8 cellular contexts compared by ENCODE assay signal in the genomic region with DNA sequence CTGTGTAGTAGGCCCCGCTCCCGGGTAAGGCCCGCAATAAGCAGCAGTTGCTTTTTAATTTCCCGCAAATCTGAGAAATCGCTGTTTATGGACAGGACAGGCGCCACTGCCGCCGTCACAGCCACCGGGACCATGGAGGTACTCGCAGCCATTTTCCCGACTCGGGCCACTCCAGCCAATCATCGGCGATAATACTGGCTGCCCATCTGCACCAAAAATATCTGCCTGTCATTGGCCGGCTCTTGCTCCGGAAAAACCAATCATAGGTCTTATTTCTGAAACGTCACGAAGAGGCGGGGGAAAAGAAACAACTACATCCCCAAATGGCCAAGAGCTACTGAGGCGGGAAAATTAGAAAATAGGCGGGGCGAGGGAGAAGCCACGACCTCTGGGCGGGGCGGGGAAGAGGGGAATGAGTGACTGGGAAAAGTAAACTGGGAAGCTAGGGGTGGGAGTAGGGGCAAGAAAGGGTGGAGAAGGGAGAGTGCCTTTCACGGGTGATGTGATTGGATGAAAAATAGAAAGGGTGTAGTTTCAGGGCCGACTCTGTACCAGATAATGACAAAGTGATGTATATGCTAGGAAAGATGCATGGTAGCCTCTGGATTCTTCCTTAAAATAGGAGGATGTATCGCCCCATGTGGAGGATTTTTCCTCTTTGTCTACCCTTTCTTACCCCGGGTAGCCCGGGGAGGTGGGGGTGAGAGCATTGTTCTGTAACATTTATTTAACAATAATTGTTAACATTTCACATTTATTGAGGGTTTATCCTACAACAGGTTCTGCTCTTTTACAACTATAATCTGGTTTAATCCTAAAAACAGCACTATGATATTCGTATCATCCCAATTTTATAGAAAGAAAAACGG. TPM values are rescaled to one million over a fixed set of nuclear protein-coding genes. Genes with fewer than 3 reads are reported as not detected.
DNase-seq lines count a peak whose midpoint lies in the region; TF ChIP-seq lines count a peak whose summit lies in the region.

A gene with protein sequence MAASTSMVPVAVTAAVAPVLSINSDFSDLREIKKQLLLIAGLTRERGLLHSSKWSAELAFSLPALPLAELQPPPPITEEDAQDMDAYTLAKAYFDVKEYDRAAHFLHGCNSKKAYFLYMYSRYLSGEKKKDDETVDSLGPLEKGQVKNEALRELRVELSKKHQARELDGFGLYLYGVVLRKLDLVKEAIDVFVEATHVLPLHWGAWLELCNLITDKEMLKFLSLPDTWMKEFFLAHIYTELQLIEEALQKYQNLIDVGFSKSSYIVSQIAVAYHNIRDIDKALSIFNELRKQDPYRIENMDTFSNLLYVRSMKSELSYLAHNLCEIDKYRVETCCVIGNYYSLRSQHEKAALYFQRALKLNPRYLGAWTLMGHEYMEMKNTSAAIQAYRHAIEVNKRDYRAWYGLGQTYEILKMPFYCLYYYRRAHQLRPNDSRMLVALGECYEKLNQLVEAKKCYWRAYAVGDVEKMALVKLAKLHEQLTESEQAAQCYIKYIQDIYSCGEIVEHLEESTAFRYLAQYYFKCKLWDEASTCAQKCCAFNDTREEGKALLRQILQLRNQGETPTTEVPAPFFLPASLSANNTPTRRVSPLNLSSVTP (minus strand): TSS at position 163 of the 869 bp plus-strand sequence. CDS start 11 bp downstream, at position 152.

- peak within 1 kb of the TSS; percentile 96 for H3K4me3 ChIP-seq in effector memory CD4-positive, alpha-beta T cell (ENCODE audit: insufficient read depth, low read depth, low read length, poor library complexity, severe bottlenecking)

- H3K9me3 ChIP-seq in effector memory CD4-positive, alpha-beta T cell (ENCODE audit: control insufficient read depth, low read length): no peaks in the 10 kb centered on the region

- TF ChIP-seq CTCF in GM20000 (IDR thresholded peaks at IDR 0.05; ENCODE audit: extremely low read depth, missing control alignments): no peak

- CTCF ChIA-PET in activated CD8-positive, alpha-beta memory T cell treated with anti-CD3 and anti-CD28 coated beads for 36 hours (lab: Charles Lee): interaction anchor here (0.9 to 1.7 kb wide), 4 partner anchors 35 to 138 kb away, joined by 3 to 6 read pairs (median 4); a partner anchor contains a TSS

- peaks cover 4% of the 10 kb centered on the region for H3K36me3 ChIP-seq in effector memory CD4-positive, alpha-beta T cell (ENCODE audit: control insufficient read depth, insufficient read depth, low read length)

- DNase-seq in CMK (ENCODE audit: low read depth) (peak; percentile 81), GM20000 (ENCODE audit: low spot score) (peak; percentile 96), HT-29 (ENCODE audit: low spot score) (peak; percentile 97), NOMO-1 (lab: John Stamatoyannopoulos, UW; ENCODE audit: unreplicated experiment in 2 of 2) (peak; percentile 97 to 98), lung microvascular endothelial cell (ENCODE audit: low read depth in 2 of 2) (peak; percentile 97 to 98)
- DNase-seq in effector memory CD4-positive, alpha-beta T cell: peak; percentile 80 to 91 (median 84)
- DNase-seq in stimulated activated CD4-positive, alpha-beta T cell treated with anti-CD3 and anti-CD28 coated beads, TNF-alpha, amount 100 ng/mL, for 48 hours (ENCODE audit: low read depth in 3 of 3): peak; percentile 80 to 86 (median 86)

- POLR2A ChIA-PET in activated CD8-positive, alpha-beta memory T cell treated with anti-CD3 and anti-CD28 coated beads for 36 hours (lab: Charles Lee): interaction anchor here (0.8 kb wide), 1 partner anchor 29 kb away, joined by 3 read pairs; no protein-coding TSS in a partner anchor

- H3K27me3 ChIP-seq in effector memory CD4-positive, alpha-beta T cell (replicated peaks; ENCODE audit: control insufficient read depth, insufficient read depth, low read length, poor library complexity, severe bottlenecking): no peaks in the 10 kb centered on the region

- peak within 1 kb of the TSS; percentile 79 for H3K27ac ChIP-seq in effector memory CD4-positive, alpha-beta T cell (ENCODE audit: insufficient read depth, low read length, poor library complexity, severe bottlenecking)

- H3K4me1 ChIP-seq in effector memory CD4-positive, alpha-beta T cell (ENCODE audit: control insufficient read depth, insufficient read depth, low read length, poor library complexity, severe bottlenecking): peaks cover 7% of the 10 kb centered on the region

RNA-seq across cellular contexts. Expression of the gene that starts here (rescaled TPM):
- total RNA-seq in HT-29 (2014; rRNA removed; shearing (Covaris generic)): 7.3 and 11.5 TPM in 2 replicates
- 10 to 100 TPM; 48.0 to 50.0 TPM for total RNA-seq in activated CD8-positive, alpha-beta memory T cell treated with anti-CD3 and anti-CD28 coated beads for 36 hours
- total RNA-seq in lung microvascular endothelial cell: 22.7 and 28.4 TPM in 2 replicates

Comparison
In these comparisons a context has a peak if more than half of its experiments do, and no peak if none do; other contexts are left out.
1. Peak in every context shown above with its lines: DNase-seq, H3K4me3 ChIP-seq and H3K27ac ChIP-seq.